8 cellular contexts compared by ENCODE assay signal in genomic region chr11:128610765-128611617, GRCh38. TPM values are rescaled to one million over a fixed set of nuclear protein-coding genes. Genes with fewer than 3 reads are reported as not detected.
DNase-seq lines count a peak whose midpoint lies in the region; ATAC-seq, FAIRE-seq and TF ChIP-seq lines count a peak whose summit lies in the region.

No MANE protein-coding gene starts in this region.

- no peaks in the 10 kb centered on the region for H3K79me1 ChIP-seq in trophoblast cell (ENCODE audit: low read length)

- H2BK5ac ChIP-seq in trophoblast cell (ENCODE audit: low read depth, low read length, poor library complexity) = no peak overlapping the region

- H2BK12ac ChIP-seq in trophoblast cell (ENCODE audit: low read length) = no peak overlapping the region

- no peak overlapping the region for H2BK120ac ChIP-seq in trophoblast cell (ENCODE audit: insufficient read depth, low read length, poor library complexity)

- no peak overlapping the region for H3K4me2 ChIP-seq in trophoblast cell (ENCODE audit: low read length)

- H2AK5ac ChIP-seq in trophoblast cell (ENCODE audit: low read length) = no peak overlapping the region

- H2AFZ ChIP-seq in trophoblast cell (ENCODE audit: insufficient read depth, low read length, poor library complexity) = no peak overlapping the region

- peak overlapping the region; percentile 36 for H3K4me3 Mint-ChIP-seq in activated naive CD4-positive, alpha-beta T cell treated with anti-CD3 and anti-CD28 coated beads, Interleukin-2, amount 10 ng/mL, durations not matched to agents 7 days and 5 days

- no peaks in the 10 kb centered on the region for H3K9me3 Mint-ChIP-seq in activated naive CD4-positive, alpha-beta T cell treated with anti-CD3 and anti-CD28 coated beads, Interleukin-2, amount 10 ng/mL, durations not matched to agents 7 days and 5 days

- CTCF ChIA-PET in activated naive CD4-positive, alpha-beta T cell treated with anti-CD3 and anti-CD28 coated beads, Interleukin-2, amount 10 ng/mL, durations not matched to agents 7 days and 5 days (lab: Charles Lee) = interaction anchor here (0.6 to 1.6 kb wide), 5 partner anchors 11 to 88 kb away, joined by 3 to 8 read pairs (median 4); no protein-coding TSS in a partner anchor

- H3K4ac ChIP-seq in trophoblast cell (ENCODE audit: low read depth, low read length) = no peak overlapping the region

- peak; percentile 98 for FAIRE-seq in GM12891 (lab: Jason Lieb, UNC)

- intact Hi-C loops in sciatic nerve (cut with DNase I) = no loop called here

- H3K79me2 ChIP-seq in trophoblast cell (ENCODE audit: control insufficient read depth, insufficient read depth, low read length, poor library complexity) = no peaks in the 10 kb centered on the region

- DNase-seq in GM12891 (ENCODE audit: insufficient read length, low spot score) = no peak
- peak; percentile 98 for DNase-seq in NAMALWA (ENCODE audit: low spot score)
- peak; percentile 76 for DNase-seq in activated naive CD4-positive, alpha-beta T cell treated with anti-CD3 and anti-CD28 coated beads, Interleukin-2, amount 10 ng/mL, durations not matched to agents 7 days and 5 days
- DNase-seq in sciatic nerve (ENCODE audit: low spot score) = no peak
- no peak for DNase-seq in SHP77 treated with DMSO at 0.1 percent for 48 hours (lab: John Stamatoyannopoulos, UW)
- DNase-seq in NCI-H446 (lab: John Stamatoyannopoulos, UW) = no peak
- no peak for DNase-seq in trophoblast cell

- no peaks in the 10 kb centered on the region for H3K36me3 ChIP-seq in trophoblast cell (ENCODE audit: control insufficient read depth in 1 of 2, insufficient read depth in 2 of 2, low read length in 2 of 2)

- H3K4me1 Mint-ChIP-seq in activated naive CD4-positive, alpha-beta T cell treated with anti-CD3 and anti-CD28 coated beads, Interleukin-2, amount 10 ng/mL, durations not matched to agents 7 days and 5 days = peaks cover 40% of the 10 kb centered on the region

- ATAC-seq in GM21529 (IDR thresholded peaks at IDR 0.05; ENCODE audit: unreplicated experiment) (peak; percentile 97), sciatic nerve (peak; percentile 34)

- 0 out of 2 replicates have a peak, but pooled peaks have one; percentile 17 for TF ChIP-seq POLR2A in GM12891 (IDR thresholded peaks at IDR 0.05; ENCODE audit: low read depth, low read length)

- H4K12ac ChIP-seq in trophoblast cell (ENCODE audit: low read depth, low read length) = no peak overlapping the region

- H3K27me3 Mint-ChIP-seq in activated naive CD4-positive, alpha-beta T cell treated with anti-CD3 and anti-CD28 coated beads, Interleukin-2, amount 10 ng/mL, durations not matched to agents 7 days and 5 days = peaks cover 14% of the 10 kb centered on the region

- H4K8ac ChIP-seq in trophoblast cell (ENCODE audit: low read depth, low read length) = no peak overlapping the region

- no peak overlapping the region for H3K18ac ChIP-seq in trophoblast cell (ENCODE audit: low read length)

- H3K4me1 ChIP-seq in trophoblast cell (ENCODE audit: control insufficient read depth in 1 of 2, insufficient read depth in 2 of 2, low read length in 2 of 2) = peaks cover 8 to 14% of the 10 kb centered on the region in 2 experiments

- H3K36me3 Mint-ChIP-seq in activated naive CD4-positive, alpha-beta T cell treated with anti-CD3 and anti-CD28 coated beads, Interleukin-2, amount 10 ng/mL, durations not matched to agents 7 days and 5 days = no peaks in the 10 kb centered on the region

- H3K4me3 ChIP-seq in trophoblast cell (ENCODE audit: low read depth, low read length) = no peak overlapping the region

- H3K9me3 ChIP-seq in trophoblast cell (ENCODE audit: insufficient read depth, low read depth, low read length) = peaks cover 2% of the 10 kb centered on the region

- H3K23ac ChIP-seq in trophoblast cell (ENCODE audit: low read length) = no peak overlapping the region

- H3K27ac ChIP-seq in trophoblast cell (ENCODE audit: low read depth, low read length) = no peak overlapping the region

- peak overlapping the region; percentile 85 for H3K27ac Mint-ChIP-seq in activated naive CD4-positive, alpha-beta T cell treated with anti-CD3 and anti-CD28 coated beads, Interleukin-2, amount 10 ng/mL, durations not matched to agents 7 days and 5 days

- no peak overlapping the region for H3K14ac ChIP-seq in trophoblast cell (ENCODE audit: low read length)

- no CpG with 5 or more reads among the region's 18 CpGs for WGBS in trophoblast cell (ENCODE audit: extremely low coverage, insufficient coverage, insufficient read length)

- H4K91ac ChIP-seq in trophoblast cell (ENCODE audit: low read depth, low read length) = no peak overlapping the region

- no peaks in the 10 kb centered on the region for H3K27me3 ChIP-seq in trophoblast cell (ENCODE audit: insufficient read depth, low read length)

- no peak overlapping the region for H3K9ac ChIP-seq in trophoblast cell (ENCODE audit: low read length)

TF ChIP-seq in GM12891, 5 proteins besides CTCF, POLR2A, EP300 and RAD21:
- TF ChIP-seq SPI1 (IDR thresholded peaks at IDR 0.05; ENCODE audit: low read depth, low read length) (peak; percentile 79; the same call in 1 of the 2 replicates), POU2F2 (IDR thresholded peaks at IDR 0.05; ENCODE audit: low read depth, low read length) (peak; percentile 95), POLR2AphosphoS5 (IDR thresholded peaks at IDR 0.05; ENCODE audit: low read depth, low read length) (no peak), TAF1 (IDR thresholded peaks at IDR 0.05; ENCODE audit: low read depth, low read length) (no peak), PAX5 (IDR thresholded peaks at IDR 0.05; ENCODE audit: insufficient read depth, low read length, severe bottlenecking) (no peak)

RNA-seq across cellular contexts. Expression of gene ETS1, which starts 23.6 kb away (rescaled TPM):
- 59.5 TPM for polyA plus RNA-seq in GM12891 (2012; ENCODE audit: low read depth, missing spikeins)
- total RNA-seq in sciatic nerve = 90.8 TPM
- 103 and 111 TPM in 2 replicates for polyA plus RNA-seq in trophoblast cell (2013)

Comparison
In these comparisons a context has a peak if more than half of its experiments do, and no peak if none do; other contexts are left out.
1. DNase-seq: peak in NAMALWA (single experiment) and activated naive CD4-positive, alpha-beta T cell treated with anti-CD3 and anti-CD28 coated beads, Interleukin-2, amount 10 ng/mL, durations not matched to agents 7 days and 5 days (single experiment); none in GM12891 (single experiment), sciatic nerve (single experiment), SHP77 treated with DMSO at 0.1 percent for 48 hours (single experiment), NCI-H446 (0 of 2) and trophoblast cell (0 of 2).